23 cellular contexts compared by ENCODE assay signal in genomic region chr17:57001541-57001940, GRCh38. TPM values are rescaled to one million over a fixed set of nuclear protein-coding genes. Genes with fewer than 3 reads are reported as not detected.
DNase-seq lines count a peak whose midpoint lies in the region; ATAC-seq, FAIRE-seq and TF ChIP-seq lines count a peak whose summit lies in the region.
"Had no signal": no experiment of that assay in that cellular context is flagged by ENCODE, and none has a peak within 500 bp of the region (broad histone marks: within the 10 kb centered on the region; RNA-seq: fewer than 3 reads in every experiment).

No MANE protein-coding gene starts in this region.

- H3K27ac ChIP-seq in VCaP: no peak overlapping the region
- H3K27ac ChIP-seq in RWPE1: no peak overlapping the region
- H3K27ac ChIP-seq: gastrocnemius medialis, hepatocyte, left lung, suprapubic skin had no signal

- DNase-seq in D721Med (ENCODE audit: insufficient read length, low spot score) (no peak), HT-29 (ENCODE audit: low spot score) (peak; percentile 26), memory B cell (ENCODE audit: low spot score in 2 of 2) (no peak), RWPE1 (ENCODE audit: low spot score) (no peak), NCI-H2227 treated with DMSO at 0.1 percent for 48 hours (lab: John Stamatoyannopoulos, UW) (no peak)
- DNase-seq in activated CD4-positive, alpha-beta T cell treated with anti-CD3 and anti-CD28 coated beads, Interleukin-2, amount 50 U/mL, for 48 hours: no peak
- DNase-seq: activated CD4-positive, alpha-beta T cell treated with anti-CD3 and anti-CD28 coated beads, Interleukin-2, amount 10 ng/mL, durations not matched to agents 7 days and 5 days; activated T-cell treated with anti-CD3 and anti-CD28 coated beads, Interleukin-2, amount 50 U/mL, for 48 hours; gastrocnemius medialis; H7; left lung; MV-4-11; naive B cell; NCI-H146; NCI-H748 treated with DMSO at 0.1 percent for 48 hours; stimulated activated CD4-positive, alpha-beta T cell treated with anti-CD3 and anti-CD28 coated beads, Interleukin-4, amount 100 ng/mL, for 4 hours; stimulated activated naive B cell treated with anti-CD40 and anti-IgM and Interleukin-4, amounts not matched to agents 10 μg/mL and 1 μg/mL and 100 μg/mL, for 72 hours had no signal

- H3K9me3 Mint-ChIP-seq in memory B cell: no peaks in the 10 kb centered on the region
- H3K9me3 Mint-ChIP-seq: activated CD4-positive, alpha-beta T cell treated with anti-CD3 and anti-CD28 coated beads, Interleukin-2, amount 10 ng/mL, durations not matched to agents 7 days and 5 days; central memory CD8-positive, alpha-beta T cell; naive B cell had no signal

- H3K27ac Mint-ChIP-seq in memory B cell: peak overlapping the region; percentile 45
- H3K27ac Mint-ChIP-seq: activated CD4-positive, alpha-beta T cell treated with anti-CD3 and anti-CD28 coated beads, Interleukin-2, amount 10 ng/mL, durations not matched to agents 7 days and 5 days; progenitor cell of endocrine pancreas; stimulated activated naive B cell treated with anti-CD40 and anti-IgM and Interleukin-4, amounts not matched to agents 10 μg/mL and 1 μg/mL and 100 μg/mL, for 72 hours had no signal

- peaks cover 27% of the 10 kb centered on the region for H3K36me3 Mint-ChIP-seq in memory B cell

- peaks cover 28% of the 10 kb centered on the region for H3K4me1 Mint-ChIP-seq in memory B cell

- CTCF ChIA-PET in RWPE1 (lab: Yijun Ruan, JAX): no interaction called here

- H3K4me3 Mint-ChIP-seq in memory B cell: no peak overlapping the region
- H3K4me3 Mint-ChIP-seq: activated CD4-positive, alpha-beta T cell treated with anti-CD3 and anti-CD28 coated beads, Interleukin-2, amount 10 ng/mL, durations not matched to agents 7 days and 5 days; central memory CD8-positive, alpha-beta T cell; stimulated activated naive B cell treated with anti-CD40 and anti-IgM and Interleukin-4, amounts not matched to agents 10 μg/mL and 1 μg/mL and 100 μg/mL, for 72 hours had no signal

- TF ChIP-seq CTCF in D721Med (IDR thresholded peaks at IDR 0.05; ENCODE audit: insufficient read depth, missing control alignments) (peak; percentile 18), VCaP (conservative IDR thresholded peaks at IDR 0.05) (peak; percentile 41), RWPE1 (conservative IDR thresholded peaks at IDR 0.05; ENCODE audit: low read depth) (no peak)

- no peaks in the 10 kb centered on the region for H3K27me3 Mint-ChIP-seq in memory B cell
- H3K27me3 Mint-ChIP-seq: activated CD4-positive, alpha-beta T cell treated with anti-CD3 and anti-CD28 coated beads, Interleukin-2, amount 10 ng/mL, durations not matched to agents 7 days and 5 days; central memory CD8-positive, alpha-beta T cell; naive B cell; progenitor cell of endocrine pancreas; stimulated activated naive B cell treated with anti-CD40 and anti-IgM and Interleukin-4, amounts not matched to agents 10 μg/mL and 1 μg/mL and 100 μg/mL, for 72 hours had no signal

- POLR2A ChIA-PET in RWPE1 (lab: Yijun Ruan, JAX; ENCODE audit: low non-redundant PET): no interaction called here

- FAIRE-seq in D721Med (lab: Jason Lieb, UNC): no peak

- ATAC-seq in memory B cell (ENCODE audit: low read depth): no peak
- ATAC-seq: gastrocnemius medialis; left lung; sciatic nerve; stimulated activated naive B cell treated with anti-CD40 and anti-IgM and Interleukin-4, amounts not matched to agents 10 μg/mL and 1 μg/mL and 100 μg/mL, for 72 hours had no signal

RNA-seq across cellular contexts. Expression of gene SCPEP1, which starts 23.6 kb away (rescaled TPM):
- 4.8 and 6.4 TPM in 2 replicates for total RNA-seq in HT-29 (2014; rRNA removed; shearing (Covaris generic))

RNA-seq across cellular contexts. Expression of gene COIL, which starts 40.7 kb away (rescaled TPM):
- 11.5 and 14.6 TPM in 2 replicates for total RNA-seq in HT-29 (2014; rRNA removed; shearing (Covaris generic))
